23 cellular contexts compared by ENCODE assay signal in the genomic region with DNA sequence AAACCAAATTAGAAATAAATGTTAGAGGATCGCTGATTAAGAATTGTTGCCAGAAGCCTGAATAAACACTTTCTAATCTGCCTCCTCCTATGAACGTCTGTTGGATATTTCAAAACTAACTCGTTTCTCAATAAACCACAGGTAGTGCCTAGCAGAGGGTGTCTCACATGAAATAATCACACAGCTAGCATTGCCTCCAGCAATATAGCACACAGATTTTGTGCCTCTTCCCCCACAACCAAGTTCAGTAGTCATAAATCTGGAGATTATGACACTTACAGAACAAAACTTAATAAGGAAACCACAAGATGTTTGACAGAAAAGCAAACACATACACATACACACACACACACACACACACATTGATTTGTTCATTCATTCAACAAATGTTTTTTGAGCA.
DNase-seq lines count a peak whose midpoint lies in the region; ATAC-seq and TF ChIP-seq lines count a peak whose summit lies in the region.
"Had no signal": no experiment of that assay in that cellular context is flagged by ENCODE, and none has a peak within 500 bp of the region (broad histone marks: within the 10 kb centered on the region; RNA-seq: fewer than 3 reads in every experiment).

No MANE protein-coding gene starts in this region.

- TF ChIP-seq CTCF in HL-60 (IDR thresholded peaks at IDR 0.05; ENCODE audit: insufficient read depth, low read length): no peak
- TF ChIP-seq CTCF in SU-DHL-6 (IDR thresholded peaks at IDR 0.05; ENCODE audit: insufficient read depth, low read length, poor library complexity, severe bottlenecking): no peak
- TF ChIP-seq CTCF in CD4-positive, alpha-beta T cell (IDR thresholded peaks at IDR 0.05): no peak

- intact Hi-C loops in CD4-positive, alpha-beta T cell (cut with DNase I, micrococcal nuclease): no loop called here

- H3K4me2 ChIP-seq in SU-DHL-6 (ENCODE audit: low read depth, low read length, poor library complexity, severe bottlenecking): no peak overlapping the region
- H3K4me2 ChIP-seq: A549, GM23338, SK-N-SH had no signal

- H4K20me1 ChIP-seq in SU-DHL-6 (ENCODE audit: low read depth, low read length): no peaks in the 10 kb centered on the region

- no peaks in the 10 kb centered on the region for H3K27me3 Mint-ChIP-seq in CD4-positive, alpha-beta T cell
- H3K27me3 Mint-ChIP-seq: CD4-positive, CD25-positive, alpha-beta regulatory T cell had no signal

- H3K27ac ChIP-seq in HL-60 (replicated peaks) (peak overlapping the region; percentile 48), SU-DHL-6 (ENCODE audit: low read depth, low read length) (no peak overlapping the region)
- H3K27ac ChIP-seq in CD4-positive, alpha-beta T cell (ENCODE audit: low read depth, low read length): no peak overlapping the region
- H3K27ac ChIP-seq: A549 had no signal

- H3K27ac Mint-ChIP-seq in CD4-positive, alpha-beta T cell: no peak overlapping the region
- H3K27ac Mint-ChIP-seq: CD4-positive, CD25-positive, alpha-beta regulatory T cell; GM23338 had no signal

- H3K36me3 Mint-ChIP-seq in CD4-positive, alpha-beta T cell (ENCODE audit: low read depth): no peaks in the 10 kb centered on the region
- H3K36me3 Mint-ChIP-seq: CD4-positive, CD25-positive, alpha-beta regulatory T cell had no signal

- POLR2A ChIA-PET in CD4-positive, alpha-beta T cell (lab: Charles Lee): no interaction called here

- H3K9me3 Mint-ChIP-seq in CD4-positive, alpha-beta T cell: peaks cover 23% of the 10 kb centered on the region
- H3K9me3 Mint-ChIP-seq: GM23338 had no signal

- CTCF ChIA-PET in CD4-positive, alpha-beta T cell (lab: Charles Lee): no interaction called here

- no peaks in the 10 kb centered on the region for H3K27me3 ChIP-seq in HL-60 (ENCODE audit: insufficient read depth, poor library complexity, severe bottlenecking)
- no peaks in the 10 kb centered on the region for H3K27me3 ChIP-seq in SU-DHL-6 (ENCODE audit: low read length)
- no peaks in the 10 kb centered on the region for H3K27me3 ChIP-seq in CD4-positive, alpha-beta T cell (ENCODE audit: control insufficient read depth, insufficient read depth, low read length)
- H3K27me3 ChIP-seq: BE2C had no signal

- no peak overlapping the region for H3K9ac ChIP-seq in SU-DHL-6 (ENCODE audit: low read length)
- H3K9ac ChIP-seq: SK-N-SH had no signal

- no peak overlapping the region for H3K4me3 Mint-ChIP-seq in CD4-positive, alpha-beta T cell
- H3K4me3 Mint-ChIP-seq: CD4-positive, CD25-positive, alpha-beta regulatory T cell; GM23338 had no signal

- H3K4me3 ChIP-seq in HL-60 (replicated peaks; ENCODE audit: insufficient read depth, low read length) (no peak overlapping the region), SU-DHL-6 (ENCODE audit: insufficient read depth, low read length, poor library complexity, severe bottlenecking) (no peak overlapping the region)
- H3K4me3 ChIP-seq: A549, GM23338 had no signal

- H3F3A ChIP-seq in SU-DHL-6 (ENCODE audit: insufficient read depth): no peaks in the 10 kb centered on the region

- H3K4me1 Mint-ChIP-seq in CD4-positive, alpha-beta T cell (ENCODE audit: low read depth): no peaks in the 10 kb centered on the region
- H3K4me1 Mint-ChIP-seq: CD4-positive, CD25-positive, alpha-beta regulatory T cell; GM23338 had no signal

- H3K9me2 ChIP-seq in SU-DHL-6 (replicated peaks; ENCODE audit: insufficient read depth, low read length): no peaks in the 10 kb centered on the region
- H3K9me2 ChIP-seq: SK-N-SH had no signal

- ATAC-seq in GM18517 (IDR thresholded peaks at IDR 0.05; ENCODE audit: unreplicated experiment): no peak
- no peak for ATAC-seq in CD4-positive, alpha-beta T cell (ENCODE audit: poor library complexity)
- ATAC-seq in GM21723 (IDR thresholded peaks at IDR 0.05; ENCODE audit: unreplicated experiment): no peak
- ATAC-seq: A549, GM23338 had no signal

- H2AFZ ChIP-seq in SU-DHL-6 (ENCODE audit: low read depth, low read length, severe bottlenecking): peak overlapping the region; percentile 66
- H2AFZ ChIP-seq: GM23338 had no signal

- DNase-seq in HL-60 (ENCODE audit: low read depth in 1 of 2, low spot score in 1 of 2) (peak; percentile 55 to 78), MV-4-11 (lab: John Stamatoyannopoulos, UW) (peak; percentile 86), OCI-M1 (lab: John Stamatoyannopoulos, UW) (peak; percentile 26)
- no peak for DNase-seq in CD4-positive, alpha-beta T cell
- no peak for DNase-seq in activated CD8-positive, alpha-beta memory T cell treated with anti-CD3 and anti-CD28 coated beads, Interleukin-2, amount 50 U/mL, for 48 hours
- DNase-seq: BE2C; CD4-positive, CD25-positive, alpha-beta regulatory T cell; COR-L47; DMS79; HCEC 1CT; Kasumi-1; NCI-H1417 treated with DMSO at 0.1 percent for 48 hours; NCI-H187; NCI-H446; NCI-H526; Right ventricle myocardium superior; SK-N-SH; T-helper 9 cell had no signal

- no peaks in the 10 kb centered on the region for H3K9me3 ChIP-seq in SU-DHL-6 (ENCODE audit: insufficient read depth, low read length)
- H3K9me3 ChIP-seq in CD4-positive, alpha-beta T cell (ENCODE audit: control insufficient read depth, low read length): peaks cover 3% of the 10 kb centered on the region
- H3K9me3 ChIP-seq: BE2C, SK-N-SH had no signal

- H3K79me2 ChIP-seq in SU-DHL-6 (ENCODE audit: insufficient read depth, low read length): no peaks in the 10 kb centered on the region

- H3K36me3 ChIP-seq in SU-DHL-6 (ENCODE audit: low read length): no peaks in the 10 kb centered on the region
- H3K36me3 ChIP-seq: BE2C had no signal

Comparison
In these comparisons a context has a peak if more than half of its experiments do, and no peak if none do; other contexts are left out.
1. DNase-seq: peak in HL-60 (2 of 2), MV-4-11 (single experiment) and OCI-M1 (single experiment); none in CD4-positive, alpha-beta T cell (0 of 10) and activated CD8-positive, alpha-beta memory T cell treated with anti-CD3 and anti-CD28 coated beads, Interleukin-2, amount 50 U/mL, for 48 hours (single experiment).